Comparison of ENCODE assay signal across 25 cellular contexts in genomic region chr14:45621731-45622130, GRCh38.
DNase-seq lines count a peak whose midpoint lies in the region; TF ChIP-seq lines count a peak whose summit lies in the region.
"Had no signal": no experiment of that assay in that cellular context is flagged by ENCODE, and none has a peak within 500 bp of the region (broad histone marks: within the 10 kb centered on the region; RNA-seq: fewer than 3 reads in every experiment).

No MANE protein-coding gene starts in this region.

- no peak for TF ChIP-seq CTCF in nephron progenitor cell (IDR thresholded peaks at IDR 0.05)

- no peaks in the 10 kb centered on the region for H3K9me3 Mint-ChIP-seq in nephron progenitor cell

- no peaks in the 10 kb centered on the region for H3K36me3 Mint-ChIP-seq in nephron progenitor cell (ENCODE audit: low read depth)
- H3K36me3 Mint-ChIP-seq: CD14-positive monocyte; CD4-positive, alpha-beta memory T cell; CD4-positive, CD25-positive, alpha-beta regulatory T cell; CD8-positive, alpha-beta memory T cell; CD8-positive, alpha-beta T cell had no signal

- peak; percentile 92 for DNase-seq in SK-N-DZ (ENCODE audit: low spot score)
- DNase-seq in nephron progenitor cell: no peak
- no peak for DNase-seq in DMS79 (lab: John Stamatoyannopoulos, UW)
- no peak for DNase-seq in RPMI8226
- DNase-seq: 8988T; ACHN; AML-193; BE2C; C1 segment of cervical spinal cord; Caco-2; Calu3; CD4-positive, alpha-beta memory T cell; CD4-positive, alpha-beta T cell; CD4-positive, CD25-positive, alpha-beta regulatory T cell; CD8-positive, alpha-beta memory T cell; CD8-positive, alpha-beta T cell; COR-L47; DMS 273 treated with DMSO at 0.1 percent for 48 hours; DMS153; DMS53; DMS79 treated with DMSO at 0.1 percent for 48 hours; DND-41; EL had no signal

- no peaks in the 10 kb centered on the region for H3K27me3 Mint-ChIP-seq in nephron progenitor cell (ENCODE audit: low read depth, poor library complexity)
- H3K27me3 Mint-ChIP-seq: B cell; CD4-positive, alpha-beta memory T cell; CD4-positive, alpha-beta T cell; CD4-positive, CD25-positive, alpha-beta regulatory T cell; CD8-positive, alpha-beta memory T cell had no signal

- H3K4me1 Mint-ChIP-seq in nephron progenitor cell: peaks cover 5% of the 10 kb centered on the region
- H3K4me1 Mint-ChIP-seq: B cell; CD14-positive monocyte; CD4-positive, alpha-beta memory T cell; CD4-positive, CD25-positive, alpha-beta regulatory T cell; CD8-positive, alpha-beta memory T cell had no signal

- peak overlapping the region; percentile 18 for H3K27ac Mint-ChIP-seq in nephron progenitor cell
- H3K27ac Mint-ChIP-seq: B cell; CD14-positive monocyte; CD4-positive, alpha-beta memory T cell; CD4-positive, alpha-beta T cell; CD4-positive, CD25-positive, alpha-beta regulatory T cell; CD8-positive, alpha-beta memory T cell; CD8-positive, alpha-beta T cell had no signal

- H3K4me3 Mint-ChIP-seq in nephron progenitor cell: no peak overlapping the region
- H3K4me3 Mint-ChIP-seq: B cell; CD14-positive monocyte; CD4-positive, alpha-beta memory T cell; CD4-positive, alpha-beta T cell; CD4-positive, CD25-positive, alpha-beta regulatory T cell; CD8-positive, alpha-beta memory T cell; CD8-positive, alpha-beta T cell had no signal
